Comparison of ENCODE assay signal across 23 cellular contexts in genomic region chr3:146335386-146335785, GRCh38.
"Had no signal": no experiment of that assay in that cellular context is flagged by ENCODE, and none has a peak within 500 bp of the region (broad histone marks: within the 10 kb centered on the region; RNA-seq: fewer than 3 reads in every experiment).

No MANE protein-coding gene starts in this region.

- DNase-seq: cerebellar nuclear complex; colonic mucosa; cortex of kidney; effector CD8-positive, alpha-beta T cell; effector memory CD8-positive, alpha-beta T cell; esophagus squamous epithelium; foreskin fibroblast; foreskin melanocyte; gastrocnemius medialis; glutamatergic neuron; head of caudate nucleus; heart right ventricle; hippocampal formation; left cardiac atrium; left lung; left ventricle myocardium superior; lower lobe of right lung; mesenchymal stem cell; midbrain had no signal

- H3K9me3 Mint-ChIP-seq: dendritic cell treated with granulocyte-macrophage colony-stimulating factor and Interleukin-4, amounts not matched to agents 40 ng/mL and 50 ng/mL, for 4 days; effector memory CD8-positive, alpha-beta T cell had no signal

- H3K27ac Mint-ChIP-seq: dendritic cell treated with granulocyte-macrophage colony-stimulating factor and Interleukin-4, amounts not matched to agents 40 ng/mL and 50 ng/mL, for 4 days; effector memory CD8-positive, alpha-beta T cell had no signal

- H3K27me3 ChIP-seq: colonic mucosa, esophagus squamous epithelium, gastrocnemius medialis, heart right ventricle, left lung had no signal

- H3K4me3 ChIP-seq: colonic mucosa, esophagus squamous epithelium, gastrocnemius medialis, heart right ventricle, left lung, lower lobe of right lung had no signal

- H3K4me3 Mint-ChIP-seq: dendritic cell treated with granulocyte-macrophage colony-stimulating factor and Interleukin-4, amounts not matched to agents 40 ng/mL and 50 ng/mL, for 4 days; effector memory CD8-positive, alpha-beta T cell had no signal

- H3K27me3 Mint-ChIP-seq: dendritic cell treated with granulocyte-macrophage colony-stimulating factor and Interleukin-4, amounts not matched to agents 40 ng/mL and 50 ng/mL, for 4 days; effector memory CD8-positive, alpha-beta T cell had no signal

- H3K36me3 ChIP-seq: colonic mucosa, esophagus squamous epithelium, gastrocnemius medialis, heart right ventricle, left lung, lower lobe of right lung had no signal

- H3K4me1 ChIP-seq: colonic mucosa, esophagus squamous epithelium, gastrocnemius medialis, left lung, lower lobe of right lung had no signal

- H3K27ac ChIP-seq: colonic mucosa, esophagus squamous epithelium, gastrocnemius medialis, heart right ventricle, left lung, lower lobe of right lung had no signal

- FAIRE-seq: endothelial cell of umbilical vein, islet of Langerhans, keratinocyte had no signal

- H3K9me3 ChIP-seq: colonic mucosa, esophagus squamous epithelium, gastrocnemius medialis, heart right ventricle, left lung, lower lobe of right lung had no signal
